20 cellular contexts compared by ENCODE assay signal in genomic region chr18:31197676-31198075, GRCh38. TPM values are rescaled to one million over a fixed set of nuclear protein-coding genes. Genes with fewer than 3 reads are reported as not detected.
DNase-seq lines count a peak whose midpoint lies in the region; ATAC-seq and TF ChIP-seq lines count a peak whose summit lies in the region.
"Had no signal": no experiment of that assay in that cellular context is flagged by ENCODE, and none has a peak within 500 bp of the region (broad histone marks: within the 10 kb centered on the region; RNA-seq: fewer than 3 reads in every experiment).

No MANE protein-coding gene starts in this region.

- POLR2A ChIA-PET in T-cell (lab: Charles Lee) = no interaction called here

- H3K4me3 Mint-ChIP-seq in T-cell = no peak overlapping the region
- no peak overlapping the region for H3K4me3 Mint-ChIP-seq in T-helper 2 cell treated with Interferon-gamma antibody and Interleukin-4, amounts not matched to agents 5 μg/mL and 100 μg/mL, for 36 hours
- H3K4me3 Mint-ChIP-seq: naive thymus-derived CD4-positive, alpha-beta T cell had no signal

- CTCF ChIA-PET in T-cell (lab: Charles Lee) = no interaction called here

- no peak for TF ChIP-seq CTCF in suprapubic skin (IDR thresholded peaks at IDR 0.05)
- TF ChIP-seq CTCF in left lung (IDR thresholded peaks at IDR 0.05) = no peak

- H3K27me3 ChIP-seq in suprapubic skin (no peaks in the 10 kb centered on the region), left lung (no peaks in the 10 kb centered on the region)
- H3K27me3 ChIP-seq: MG63, right atrium auricular region had no signal

- H3K27ac ChIP-seq in suprapubic skin = peak overlapping the region; percentile 49
- no peak overlapping the region for H3K27ac ChIP-seq in left lung
- H3K27ac ChIP-seq: right atrium auricular region, thoracic aorta, WERI-Rb-1 had no signal

- H3K9me3 Mint-ChIP-seq in T-cell = peaks cover 0 to 19% (median 10%) of the 10 kb centered on the region in 3 donors
- H3K9me3 Mint-ChIP-seq in T-helper 2 cell treated with Interferon-gamma antibody and Interleukin-4, amounts not matched to agents 5 μg/mL and 100 μg/mL, for 36 hours = peaks cover 12% of the 10 kb centered on the region

- H3K4me3 ChIP-seq in suprapubic skin (no peak overlapping the region), left lung (no peak overlapping the region)
- H3K4me3 ChIP-seq: MG63, right atrium auricular region, thoracic aorta had no signal

- H3K4me1 ChIP-seq in suprapubic skin (peaks cover 19% of the 10 kb centered on the region), left lung (peaks cover 0 to 6% of the 10 kb centered on the region in 2 donors)
- H3K4me1 ChIP-seq: right atrium auricular region had no signal

- H3K36me3 Mint-ChIP-seq in T-cell = peaks cover 2% of the 10 kb centered on the region
- H3K36me3 Mint-ChIP-seq in T-helper 2 cell treated with Interferon-gamma antibody and Interleukin-4, amounts not matched to agents 5 μg/mL and 100 μg/mL, for 36 hours (ENCODE audit: low read depth) = no peaks in the 10 kb centered on the region
- H3K36me3 Mint-ChIP-seq: naive thymus-derived CD4-positive, alpha-beta T cell had no signal

- H3K4me1 Mint-ChIP-seq in T-cell = no peaks in the 10 kb centered on the region
- H3K4me1 Mint-ChIP-seq in T-helper 2 cell treated with Interferon-gamma antibody and Interleukin-4, amounts not matched to agents 5 μg/mL and 100 μg/mL, for 36 hours (ENCODE audit: low read depth) = no peaks in the 10 kb centered on the region

- peak; percentile 2 for DNase-seq in NCI-H82 (lab: John Stamatoyannopoulos, UW)
- no peak for DNase-seq in NCI-H82 treated with DMSO at 0.1 percent for 48 hours (lab: John Stamatoyannopoulos, UW; ENCODE audit: unreplicated experiment)
- peak; percentile 17 for DNase-seq in NCI-H69 (lab: John Stamatoyannopoulos, UW)
- no peak for DNase-seq in suprapubic skin (ENCODE audit: low spot score in 2 of 2)
- DNase-seq in left lung = no peak
- no peak for DNase-seq in T-cell
- DNase-seq in T-helper 2 cell treated with Interferon-gamma antibody and Interleukin-4, amounts not matched to agents 5 μg/mL and 100 μg/mL, for 36 hours (ENCODE audit: low spot score) = no peak
- DNase-seq: activated CD8-positive, alpha-beta memory T cell treated with anti-CD3 and anti-CD28 coated beads for 24 hours; activated effector memory CD4-positive, alpha-beta T cell treated with anti-CD3 and anti-CD28 coated beads, Interleukin-2, amount 50 U/mL, for 16 hours; dermis blood vessel endothelial cell; MG63; naive thymus-derived CD4-positive, alpha-beta T cell; NCI-H2107; WERI-Rb-1 had no signal

- ATAC-seq in esophagus mucosa (peak; percentile 94), left lung (no peak), T-cell (replicated peaks in 1 of 4) (no peak)
- ATAC-seq: naive thymus-derived CD4-positive, alpha-beta T cell; SK-N-SH treated with all-trans-retinoic acid at 6 μM for 48 hours had no signal

- no peak for TF ChIP-seq POLR2A in suprapubic skin (IDR thresholded peaks at IDR 0.05)

- 19% methylated on average over 2 of the region's 2 CpGs for WGBS in suprapubic skin

- H3K36me3 ChIP-seq in suprapubic skin (no peaks in the 10 kb centered on the region), left lung (no peaks in the 10 kb centered on the region)
- H3K36me3 ChIP-seq: MG63, right atrium auricular region, thoracic aorta, WERI-Rb-1 had no signal

- TF ChIP-seq EP300 in suprapubic skin (IDR thresholded peaks at IDR 0.05) = no peak

- intact Hi-C loops in left lung (cut with DNase I) = no loop called here

- H3K27me3 Mint-ChIP-seq in T-cell = no peaks in the 10 kb centered on the region
- H3K27me3 Mint-ChIP-seq in T-helper 2 cell treated with Interferon-gamma antibody and Interleukin-4, amounts not matched to agents 5 μg/mL and 100 μg/mL, for 36 hours (ENCODE audit: low read depth) = no peaks in the 10 kb centered on the region
- H3K27me3 Mint-ChIP-seq: naive thymus-derived CD4-positive, alpha-beta T cell had no signal

- H3K9me3 ChIP-seq in suprapubic skin = no peaks in the 10 kb centered on the region
- no peaks in the 10 kb centered on the region for H3K9me3 ChIP-seq in left lung
- H3K9me3 ChIP-seq: MG63, right atrium auricular region, thoracic aorta had no signal

- no peak overlapping the region for H3K27ac Mint-ChIP-seq in T-cell
- H3K27ac Mint-ChIP-seq in T-helper 2 cell treated with Interferon-gamma antibody and Interleukin-4, amounts not matched to agents 5 μg/mL and 100 μg/mL, for 36 hours = no peak overlapping the region
- H3K27ac Mint-ChIP-seq: naive thymus-derived CD4-positive, alpha-beta T cell had no signal

RNA-seq across cellular contexts. Expression of gene DSC1, which starts 35.0 kb away (rescaled TPM):
- 0.52 TPM for total RNA-seq in esophagus mucosa
- 100 to 1,000 TPM; 120 to 640 (median 465) TPM for total RNA-seq in suprapubic skin
- total RNA-seq in left lung = not detected
- total RNA-seq in T-cell = 1 to 10 TPM; 1.5 to 5.9 (median 2.2) TPM
- total RNA-seq: dermis blood vessel endothelial cell, fibroblast of lung, liver had no signal

Comparison
In these comparisons a context has a peak if more than half of its experiments do, and no peak if none do; other contexts are left out.
1. DNase-seq: peak in NCI-H82 (single experiment) and NCI-H69 (single experiment); none in NCI-H82 treated with DMSO at 0.1 percent for 48 hours (single experiment), suprapubic skin (0 of 2), left lung (0 of 2), T-cell (0 of 34) and T-helper 2 cell treated with Interferon-gamma antibody and Interleukin-4, amounts not matched to agents 5 μg/mL and 100 μg/mL, for 36 hours (single experiment).
2. RNA of gene DSC1, which starts 35.0 kb away (total RNA-seq): 120 to 640 TPM in suprapubic skin; 1.5 to 5.9 TPM in T-cell, 0.52 TPM in esophagus mucosa (single experiment) and not detected in left lung; every median in the first group is over 10 times any median in the second.